ENCODE assay signal across 1 cellular context in the genomic region with DNA sequence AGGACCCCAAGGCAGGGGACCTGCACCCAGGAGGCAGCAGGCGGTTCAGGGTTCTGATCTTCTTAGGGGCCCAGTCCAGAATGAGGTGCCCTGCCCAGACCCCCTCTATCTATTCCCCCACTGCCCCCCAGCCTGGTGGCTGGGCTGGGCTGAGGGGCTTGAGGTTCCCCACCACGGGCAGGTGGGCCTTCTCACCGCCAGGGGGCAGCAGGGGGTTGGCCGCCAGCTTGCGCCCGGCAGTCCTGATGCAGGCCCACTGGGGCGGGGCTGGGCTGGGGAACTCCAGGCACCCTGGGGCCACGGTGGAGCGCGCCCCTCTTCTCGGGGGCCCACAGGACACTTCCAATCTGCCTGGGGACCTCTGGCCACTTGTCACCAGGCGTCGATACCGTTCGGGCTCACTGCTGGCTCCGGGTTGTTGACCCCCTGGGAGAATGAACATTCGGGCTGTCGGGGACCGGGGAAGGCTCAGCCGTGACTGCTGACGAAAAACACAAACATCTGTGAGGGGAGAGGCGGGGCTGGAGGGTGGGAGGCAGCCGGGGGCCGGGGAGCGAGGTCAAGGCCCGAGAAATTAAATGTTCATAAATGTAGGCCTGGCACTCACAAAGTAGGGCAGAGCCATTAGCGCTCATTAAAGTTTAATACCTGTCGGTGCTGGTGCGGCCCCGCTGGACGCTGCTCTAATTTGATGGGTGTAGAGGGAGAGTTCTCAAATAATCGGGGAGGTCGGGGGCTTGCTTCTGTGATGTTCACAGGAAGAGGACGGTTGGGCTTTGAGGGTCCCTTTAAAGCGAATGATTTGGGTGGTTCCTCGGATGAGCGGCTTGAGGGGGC.
TF ChIP-seq lines count a peak whose summit lies in the region.

No MANE protein-coding gene starts in this region.

TF ChIP-seq in HEK293, 187 proteins besides CTCF, POLR2A, EP300 and RAD21 (continued from another document and continues in another):
- TF ChIP-seq, protein P1, sequence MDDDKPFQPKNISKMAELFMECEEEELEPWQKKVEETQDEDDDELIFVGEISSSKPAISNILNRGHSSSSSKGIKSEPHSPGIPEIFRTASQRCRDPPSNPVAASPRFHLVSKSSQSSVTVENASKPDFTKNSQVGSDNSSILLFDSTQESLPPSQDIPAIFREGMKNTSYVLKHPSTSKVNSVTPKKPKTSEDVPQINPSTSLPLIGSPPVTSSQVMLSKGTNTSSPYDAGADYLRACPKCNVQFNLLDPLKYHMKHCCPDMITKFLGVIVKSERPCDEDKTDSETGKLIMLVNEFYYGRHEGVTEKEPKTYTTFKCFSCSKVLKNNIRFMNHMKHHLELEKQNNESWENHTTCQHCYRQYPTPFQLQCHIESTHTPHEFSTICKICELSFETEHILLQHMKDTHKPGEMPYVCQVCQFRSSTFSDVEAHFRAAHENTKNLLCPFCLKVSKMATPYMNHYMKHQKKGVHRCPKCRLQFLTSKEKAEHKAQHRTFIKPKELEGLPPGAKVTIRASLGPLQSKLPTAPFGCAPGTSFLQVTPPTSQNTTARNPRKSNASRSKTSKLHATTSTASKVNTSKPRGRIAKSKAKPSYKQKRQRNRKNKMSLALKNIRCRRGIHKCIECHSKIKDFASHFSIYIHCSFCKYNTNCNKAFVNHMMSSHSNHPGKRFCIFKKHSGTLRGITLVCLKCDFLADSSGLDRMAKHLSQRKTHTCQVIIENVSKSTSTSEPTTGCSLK (tag by site-specific recombination; IDR thresholded peaks at IDR 0.05): no peak
- peak; percentile 73 for TF ChIP-seq ZIC2 (tag by site-specific recombination; IDR thresholded peaks at IDR 0.05)
- no peak for TF ChIP-seq ZNF621 (tag by site-specific recombination; IDR thresholded peaks at IDR 0.05)
- TF ChIP-seq ZXDB (tag by site-specific recombination; IDR thresholded peaks at IDR 0.05): no peak
- TF ChIP-seq ZNF112 (tag by site-specific recombination; IDR thresholded peaks at IDR 0.05): no peak
- no peak for TF ChIP-seq ZNF274 (IDR thresholded peaks at IDR 0.05; ENCODE audit: low read length)
- TF ChIP-seq ZNF274 (tag by site-specific recombination; IDR thresholded peaks at IDR 0.05; ENCODE audit: borderline replicate concordance): no peak
- no peak for TF ChIP-seq ZNF155 (tag by site-specific recombination; IDR thresholded peaks at IDR 0.05)
- TF ChIP-seq ZNF214 (tag by site-specific recombination; IDR thresholded peaks at IDR 0.05; ENCODE audit: borderline replicate concordance): no peak
- TF ChIP-seq SCRT1 (tag by site-specific recombination; IDR thresholded peaks at IDR 0.05; ENCODE audit: borderline replicate concordance): no peak
- TF ChIP-seq, protein P2, sequence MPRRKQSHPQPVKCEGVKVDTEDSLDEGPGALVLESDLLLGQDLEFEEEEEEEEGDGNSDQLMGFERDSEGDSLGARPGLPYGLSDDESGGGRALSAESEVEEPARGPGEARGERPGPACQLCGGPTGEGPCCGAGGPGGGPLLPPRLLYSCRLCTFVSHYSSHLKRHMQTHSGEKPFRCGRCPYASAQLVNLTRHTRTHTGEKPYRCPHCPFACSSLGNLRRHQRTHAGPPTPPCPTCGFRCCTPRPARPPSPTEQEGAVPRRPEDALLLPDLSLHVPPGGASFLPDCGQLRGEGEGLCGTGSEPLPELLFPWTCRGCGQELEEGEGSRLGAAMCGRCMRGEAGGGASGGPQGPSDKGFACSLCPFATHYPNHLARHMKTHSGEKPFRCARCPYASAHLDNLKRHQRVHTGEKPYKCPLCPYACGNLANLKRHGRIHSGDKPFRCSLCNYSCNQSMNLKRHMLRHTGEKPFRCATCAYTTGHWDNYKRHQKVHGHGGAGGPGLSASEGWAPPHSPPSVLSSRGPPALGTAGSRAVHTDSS (tag by site-specific recombination; IDR thresholded peaks at IDR 0.05): no peak
- TF ChIP-seq, protein P3, sequence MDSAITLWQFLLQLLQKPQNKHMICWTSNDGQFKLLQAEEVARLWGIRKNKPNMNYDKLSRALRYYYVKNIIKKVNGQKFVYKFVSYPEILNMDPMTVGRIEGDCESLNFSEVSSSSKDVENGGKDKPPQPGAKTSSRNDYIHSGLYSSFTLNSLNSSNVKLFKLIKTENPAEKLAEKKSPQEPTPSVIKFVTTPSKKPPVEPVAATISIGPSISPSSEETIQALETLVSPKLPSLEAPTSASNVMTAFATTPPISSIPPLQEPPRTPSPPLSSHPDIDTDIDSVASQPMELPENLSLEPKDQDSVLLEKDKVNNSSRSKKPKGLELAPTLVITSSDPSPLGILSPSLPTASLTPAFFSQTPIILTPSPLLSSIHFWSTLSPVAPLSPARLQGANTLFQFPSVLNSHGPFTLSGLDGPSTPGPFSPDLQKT (IDR thresholded peaks at IDR 0.05; ENCODE audit: borderline replicate concordance, low read depth, low read length): no peak
- TF ChIP-seq, protein P4, sequence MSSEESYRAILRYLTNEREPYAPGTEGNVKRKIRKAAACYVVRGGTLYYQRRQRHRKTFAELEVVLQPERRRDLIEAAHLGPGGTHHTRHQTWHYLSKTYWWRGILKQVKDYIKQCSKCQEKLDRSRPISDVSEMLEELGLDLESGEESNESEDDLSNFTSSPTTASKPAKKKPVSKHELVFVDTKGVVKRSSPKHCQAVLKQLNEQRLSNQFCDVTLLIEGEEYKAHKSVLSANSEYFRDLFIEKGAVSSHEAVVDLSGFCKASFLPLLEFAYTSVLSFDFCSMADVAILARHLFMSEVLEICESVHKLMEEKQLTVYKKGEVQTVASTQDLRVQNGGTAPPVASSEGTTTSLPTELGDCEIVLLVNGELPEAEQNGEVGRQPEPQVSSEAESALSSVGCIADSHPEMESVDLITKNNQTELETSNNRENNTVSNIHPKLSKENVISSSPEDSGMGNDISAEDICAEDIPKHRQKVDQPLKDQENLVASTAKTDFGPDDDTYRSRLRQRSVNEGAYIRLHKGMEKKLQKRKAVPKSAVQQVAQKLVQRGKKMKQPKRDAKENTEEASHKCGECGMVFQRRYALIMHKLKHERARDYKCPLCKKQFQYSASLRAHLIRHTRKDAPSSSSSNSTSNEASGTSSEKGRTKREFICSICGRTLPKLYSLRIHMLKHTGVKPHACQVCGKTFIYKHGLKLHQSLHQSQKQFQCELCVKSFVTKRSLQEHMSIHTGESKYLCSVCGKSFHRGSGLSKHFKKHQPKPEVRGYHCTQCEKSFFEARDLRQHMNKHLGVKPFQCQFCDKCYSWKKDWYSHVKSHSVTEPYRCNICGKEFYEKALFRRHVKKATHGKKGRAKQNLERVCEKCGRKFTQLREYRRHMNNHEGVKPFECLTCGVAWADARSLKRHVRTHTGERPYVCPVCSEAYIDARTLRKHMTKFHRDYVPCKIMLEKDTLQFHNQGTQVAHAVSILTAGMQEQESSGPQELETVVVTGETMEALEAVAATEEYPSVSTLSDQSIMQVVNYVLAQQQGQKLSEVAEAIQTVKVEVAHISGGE (tag by site-specific recombination; conservative IDR thresholded peaks at IDR 0.05; ENCODE audit: low read depth): no peak
- no peak; the same call in 1 of the 2 replicates for TF ChIP-seq GLIS2 (tag by site-specific recombination; IDR thresholded peaks at IDR 0.05)
- no peak for TF ChIP-seq MYNN (tag by site-specific recombination; IDR thresholded peaks at IDR 0.05; ENCODE audit: borderline replicate concordance)
- TF ChIP-seq TRIM28 (IDR thresholded peaks at IDR 0.05; ENCODE audit: borderline replicate concordance, low read length): no peak
- TF ChIP-seq, protein P5, sequence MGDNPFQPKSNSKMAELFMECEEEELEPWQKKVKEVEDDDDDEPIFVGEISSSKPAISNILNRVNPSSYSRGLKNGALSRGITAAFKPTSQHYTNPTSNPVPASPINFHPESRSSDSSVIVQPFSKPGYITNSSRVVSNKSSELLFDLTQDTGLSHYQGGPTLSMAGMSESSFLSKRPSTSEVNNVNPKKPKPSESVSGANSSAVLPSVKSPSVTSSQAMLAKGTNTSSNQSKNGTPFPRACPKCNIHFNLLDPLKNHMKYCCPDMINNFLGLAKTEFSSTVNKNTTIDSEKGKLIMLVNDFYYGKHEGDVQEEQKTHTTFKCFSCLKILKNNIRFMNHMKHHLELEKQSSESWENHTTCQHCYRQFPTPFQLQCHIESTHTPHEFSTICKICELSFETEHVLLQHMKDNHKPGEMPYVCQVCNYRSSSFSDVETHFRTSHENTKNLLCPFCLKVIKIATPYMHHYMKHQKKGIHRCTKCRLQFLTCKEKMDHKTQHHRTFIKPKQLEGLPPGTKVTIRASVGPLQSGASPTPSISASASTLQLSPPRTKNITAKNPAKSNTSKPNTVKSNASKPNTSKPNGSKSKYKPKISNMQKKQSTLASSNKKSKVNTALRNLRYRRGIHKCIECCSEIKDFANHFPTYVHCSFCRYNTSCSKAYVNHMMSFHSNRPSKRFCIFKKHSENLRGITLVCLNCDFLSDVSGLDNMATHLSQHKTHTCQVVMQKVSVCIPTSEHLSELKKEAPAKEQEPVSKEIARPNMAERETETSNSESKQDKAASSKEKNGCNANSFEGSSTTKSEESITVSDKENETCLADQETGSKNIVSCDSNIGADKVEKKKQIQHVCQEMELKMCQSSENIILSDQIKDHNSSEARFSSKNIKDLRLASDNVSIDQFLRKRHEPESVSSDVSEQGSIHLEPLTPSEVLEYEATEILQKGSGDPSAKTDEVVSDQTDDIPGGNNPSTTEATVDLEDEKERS (tag by site-specific recombination; IDR thresholded peaks at IDR 0.05): no peak
- no peak for TF ChIP-seq ZNF664 (tag by site-specific recombination; IDR thresholded peaks at IDR 0.05)
- TF ChIP-seq OSR2 (tag by site-specific recombination; IDR thresholded peaks at IDR 0.05): no peak
- TF ChIP-seq, protein P6, sequence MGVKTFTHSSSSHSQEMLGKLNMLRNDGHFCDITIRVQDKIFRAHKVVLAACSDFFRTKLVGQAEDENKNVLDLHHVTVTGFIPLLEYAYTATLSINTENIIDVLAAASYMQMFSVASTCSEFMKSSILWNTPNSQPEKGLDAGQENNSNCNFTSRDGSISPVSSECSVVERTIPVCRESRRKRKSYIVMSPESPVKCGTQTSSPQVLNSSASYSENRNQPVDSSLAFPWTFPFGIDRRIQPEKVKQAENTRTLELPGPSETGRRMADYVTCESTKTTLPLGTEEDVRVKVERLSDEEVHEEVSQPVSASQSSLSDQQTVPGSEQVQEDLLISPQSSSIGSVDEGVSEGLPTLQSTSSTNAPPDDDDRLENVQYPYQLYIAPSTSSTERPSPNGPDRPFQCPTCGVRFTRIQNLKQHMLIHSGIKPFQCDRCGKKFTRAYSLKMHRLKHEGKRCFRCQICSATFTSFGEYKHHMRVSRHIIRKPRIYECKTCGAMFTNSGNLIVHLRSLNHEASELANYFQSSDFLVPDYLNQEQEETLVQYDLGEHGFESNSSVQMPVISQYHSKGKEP (tag by site-specific recombination; IDR thresholded peaks at IDR 0.05): no peak
- TF ChIP-seq, protein P7, sequence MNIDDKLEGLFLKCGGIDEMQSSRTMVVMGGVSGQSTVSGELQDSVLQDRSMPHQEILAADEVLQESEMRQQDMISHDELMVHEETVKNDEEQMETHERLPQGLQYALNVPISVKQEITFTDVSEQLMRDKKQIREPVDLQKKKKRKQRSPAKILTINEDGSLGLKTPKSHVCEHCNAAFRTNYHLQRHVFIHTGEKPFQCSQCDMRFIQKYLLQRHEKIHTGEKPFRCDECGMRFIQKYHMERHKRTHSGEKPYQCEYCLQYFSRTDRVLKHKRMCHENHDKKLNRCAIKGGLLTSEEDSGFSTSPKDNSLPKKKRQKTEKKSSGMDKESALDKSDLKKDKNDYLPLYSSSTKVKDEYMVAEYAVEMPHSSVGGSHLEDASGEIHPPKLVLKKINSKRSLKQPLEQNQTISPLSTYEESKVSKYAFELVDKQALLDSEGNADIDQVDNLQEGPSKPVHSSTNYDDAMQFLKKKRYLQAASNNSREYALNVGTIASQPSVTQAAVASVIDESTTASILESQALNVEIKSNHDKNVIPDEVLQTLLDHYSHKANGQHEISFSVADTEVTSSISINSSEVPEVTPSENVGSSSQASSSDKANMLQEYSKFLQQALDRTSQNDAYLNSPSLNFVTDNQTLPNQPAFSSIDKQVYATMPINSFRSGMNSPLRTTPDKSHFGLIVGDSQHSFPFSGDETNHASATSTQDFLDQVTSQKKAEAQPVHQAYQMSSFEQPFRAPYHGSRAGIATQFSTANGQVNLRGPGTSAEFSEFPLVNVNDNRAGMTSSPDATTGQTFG (tag by site-specific recombination; IDR thresholded peaks at IDR 0.05; ENCODE audit: borderline replicate concordance): no peak
- TF ChIP-seq YY1 (tag by site-specific recombination; IDR thresholded peaks at IDR 0.05): no peak
- TF ChIP-seq, protein P8, sequence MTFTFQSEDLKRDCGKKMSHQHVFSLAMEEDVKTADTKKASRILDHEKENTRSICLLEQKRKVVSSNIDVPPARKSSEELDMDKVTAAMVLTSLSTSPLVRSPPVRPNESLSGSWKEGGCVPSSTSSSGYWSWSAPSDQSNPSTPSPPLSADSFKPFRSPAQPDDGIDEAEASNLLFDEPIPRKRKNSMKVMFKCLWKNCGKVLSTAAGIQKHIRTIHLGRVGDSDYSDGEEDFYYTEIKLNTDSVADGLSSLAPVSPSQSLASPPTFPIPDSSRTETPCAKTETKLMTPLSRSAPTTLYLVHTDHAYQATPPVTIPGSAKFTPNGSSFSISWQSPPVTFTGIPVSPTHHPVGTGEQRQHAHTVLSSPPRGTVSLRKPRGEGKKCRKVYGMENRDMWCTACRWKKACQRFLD (tag by site-specific recombination; IDR thresholded peaks at IDR 0.05): no peak
- no peak for TF ChIP-seq ZNF521 (tag by site-specific recombination; IDR thresholded peaks at IDR 0.05)
- TF ChIP-seq ZNF404 (tag by site-specific recombination; IDR thresholded peaks at IDR 0.05): no peak
- no peak for TF ChIP-seq ZNF660 (tag by site-specific recombination; IDR thresholded peaks at IDR 0.05)
- peak; percentile 32 for TF ChIP-seq ZNF335 (tag by site-specific recombination; conservative IDR thresholded peaks at IDR 0.05)
- TF ChIP-seq ZNF830 (tag by site-specific recombination; IDR thresholded peaks at IDR 0.05; ENCODE audit: low read depth): no peak
